1 cellular context compared by ENCODE assay signal in the genomic region with DNA sequence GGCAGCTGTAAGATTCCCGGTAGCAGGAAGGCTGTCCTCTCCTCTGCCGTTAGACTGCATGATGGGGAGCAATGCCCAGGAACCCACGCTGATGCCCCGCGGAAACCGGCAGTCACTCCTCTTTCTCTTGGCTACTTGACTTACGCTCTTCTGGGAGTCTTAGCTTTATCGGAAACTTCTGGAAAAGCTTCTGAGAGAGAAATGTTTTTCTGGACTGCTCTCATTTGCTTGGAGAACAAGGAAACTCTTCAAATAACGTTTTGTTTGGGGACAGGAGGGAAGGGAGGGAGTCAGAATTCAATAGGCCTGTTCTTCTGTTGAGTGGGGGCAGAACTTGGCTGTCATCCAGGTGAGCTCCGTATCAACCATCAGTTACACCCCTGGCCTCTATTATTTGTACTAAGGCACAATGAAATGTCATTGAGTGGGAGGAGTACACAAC.
TF ChIP-seq lines count a peak whose summit lies in the region.

No MANE protein-coding gene starts in this region.

TF ChIP-seq in GM12878, 131 proteins besides CTCF, POLR2A, EP300 and RAD21 (continued from another document):
- TF ChIP-seq, protein P1, sequence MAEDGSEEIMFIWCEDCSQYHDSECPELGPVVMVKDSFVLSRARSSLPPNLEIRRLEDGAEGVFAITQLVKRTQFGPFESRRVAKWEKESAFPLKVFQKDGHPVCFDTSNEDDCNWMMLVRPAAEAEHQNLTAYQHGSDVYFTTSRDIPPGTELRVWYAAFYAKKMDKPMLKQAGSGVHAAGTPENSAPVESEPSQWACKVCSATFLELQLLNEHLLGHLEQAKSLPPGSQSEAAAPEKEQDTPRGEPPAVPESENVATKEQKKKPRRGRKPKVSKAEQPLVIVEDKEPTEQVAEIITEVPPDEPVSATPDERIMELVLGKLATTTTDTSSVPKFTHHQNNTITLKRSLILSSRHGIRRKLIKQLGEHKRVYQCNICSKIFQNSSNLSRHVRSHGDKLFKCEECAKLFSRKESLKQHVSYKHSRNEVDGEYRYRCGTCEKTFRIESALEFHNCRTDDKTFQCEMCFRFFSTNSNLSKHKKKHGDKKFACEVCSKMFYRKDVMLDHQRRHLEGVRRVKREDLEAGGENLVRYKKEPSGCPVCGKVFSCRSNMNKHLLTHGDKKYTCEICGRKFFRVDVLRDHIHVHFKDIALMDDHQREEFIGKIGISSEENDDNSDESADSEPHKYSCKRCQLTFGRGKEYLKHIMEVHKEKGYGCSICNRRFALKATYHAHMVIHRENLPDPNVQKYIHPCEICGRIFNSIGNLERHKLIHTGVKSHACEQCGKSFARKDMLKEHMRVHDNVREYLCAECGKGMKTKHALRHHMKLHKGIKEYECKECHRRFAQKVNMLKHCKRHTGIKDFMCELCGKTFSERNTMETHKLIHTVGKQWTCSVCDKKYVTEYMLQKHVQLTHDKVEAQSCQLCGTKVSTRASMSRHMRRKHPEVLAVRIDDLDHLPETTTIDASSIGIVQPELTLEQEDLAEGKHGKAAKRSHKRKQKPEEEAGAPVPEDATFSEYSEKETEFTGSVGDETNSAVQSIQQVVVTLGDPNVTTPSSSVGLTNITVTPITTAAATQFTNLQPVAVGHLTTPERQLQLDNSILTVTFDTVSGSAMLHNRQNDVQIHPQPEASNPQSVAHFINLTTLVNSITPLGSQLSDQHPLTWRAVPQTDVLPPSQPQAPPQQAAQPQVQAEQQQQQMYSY (CRISPR knock-in tag; IDR thresholded peaks at IDR 0.05): no peak
- TF ChIP-seq SP1 (IDR thresholded peaks at IDR 0.05; ENCODE audit: low read depth, low read length): no peak
- TF ChIP-seq ZSCAN29 (IDR thresholded peaks at IDR 0.05): no peak
- no peak for TF ChIP-seq STAT3 (IDR thresholded peaks at IDR 0.05; ENCODE audit: low read depth, low read length)
- TF ChIP-seq MXI1 (IDR thresholded peaks at IDR 0.05; ENCODE audit: low read depth, low read length): no peak
- TF ChIP-seq MTA3 (IDR thresholded peaks at IDR 0.05; ENCODE audit: borderline replicate concordance, low read length): no peak
